Comparison of ENCODE assay signal across 19 cellular contexts in the genomic region with DNA sequence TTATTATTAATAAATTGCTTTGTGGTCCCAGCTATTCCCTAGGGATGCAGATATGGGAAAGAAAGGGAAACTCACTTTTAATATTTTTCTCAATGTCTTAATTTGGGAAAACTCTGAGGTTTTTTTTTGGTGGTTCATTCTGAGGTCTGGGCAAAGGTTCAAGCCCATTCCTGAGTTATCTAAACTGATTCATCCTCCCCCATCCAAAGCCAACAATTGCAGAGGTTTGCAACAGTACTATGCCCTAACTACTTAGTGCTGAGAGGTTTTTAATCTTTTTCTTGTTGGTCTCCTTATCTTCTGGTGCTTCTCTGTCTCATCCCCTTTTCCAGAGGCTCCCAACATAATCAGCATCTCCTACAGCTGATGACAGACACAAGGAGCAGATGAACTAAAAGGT.
DNase-seq lines count a peak whose midpoint lies in the region; ATAC-seq and TF ChIP-seq lines count a peak whose summit lies in the region.
"Had no signal": no experiment of that assay in that cellular context is flagged by ENCODE, and none has a peak within 500 bp of the region (broad histone marks: within the 10 kb centered on the region; RNA-seq: fewer than 3 reads in every experiment).

No MANE protein-coding gene starts in this region.

- no peaks in the 10 kb centered on the region for H3K4me1 Mint-ChIP-seq in stimulated activated naive B cell treated with anti-CD40 and anti-IgM and Interleukin-4, amounts not matched to agents 10 μg/mL and 1 μg/mL and 100 μg/mL, for 72 hours

- H3K27ac Mint-ChIP-seq in stimulated activated naive B cell treated with anti-CD40 and anti-IgM and Interleukin-4, amounts not matched to agents 10 μg/mL and 1 μg/mL and 100 μg/mL, for 72 hours: no peak overlapping the region

- H3K9me3 Mint-ChIP-seq in stimulated activated naive B cell treated with anti-CD40 and anti-IgM and Interleukin-4, amounts not matched to agents 10 μg/mL and 1 μg/mL and 100 μg/mL, for 72 hours: no peaks in the 10 kb centered on the region

- H3K36me3 Mint-ChIP-seq in stimulated activated naive B cell treated with anti-CD40 and anti-IgM and Interleukin-4, amounts not matched to agents 10 μg/mL and 1 μg/mL and 100 μg/mL, for 72 hours: no peaks in the 10 kb centered on the region

- H3K36me3 ChIP-seq in tibial artery (no peaks in the 10 kb centered on the region), mucosa of descending colon (ENCODE audit: low read depth) (no peaks in the 10 kb centered on the region)
- H3K36me3 ChIP-seq: gastrocnemius medialis, suprapubic skin had no signal

- no peak overlapping the region for H3K27ac ChIP-seq in tibial artery
- H3K27ac ChIP-seq: gastrocnemius medialis, suprapubic skin had no signal

- DNase-seq in EL: peak; percentile 62
- peak; percentile 99 for DNase-seq in amniotic epithelial cell (ENCODE audit: low read depth)
- peak; percentile 21 to 67 for DNase-seq in foreskin fibroblast
- peak; percentile 19 for DNase-seq in renal cortical epithelial cell (ENCODE audit: low read depth)
- DNase-seq in tibial artery: no peak
- DNase-seq in activated effector memory CD4-positive, alpha-beta T cell treated with Interleukin-2 at 50 U/mL for 16 hours: no peak
- DNase-seq in stimulated activated naive B cell treated with anti-CD40 and anti-IgM and Interleukin-4, amounts not matched to agents 10 μg/mL and 1 μg/mL and 100 μg/mL, for 72 hours: no peak
- DNase-seq in mucosa of descending colon: no peak
- DNase-seq: activated CD4-positive, alpha-beta T cell treated with anti-CD3 and anti-CD28 coated beads, Interleukin-2, amount 50 U/mL, for 4 hours; amygdala; DMS79 treated with DMSO at 0.1 percent for 48 hours; effector CD4-positive, alpha-beta T cell; gastrocnemius medialis; NCI-H82; posterior cingulate gyrus; SIG-M5; T-helper 9 cell had no signal

- H3K4me3 ChIP-seq in foreskin fibroblast (ENCODE audit: low read depth in 1 of 2, low read length in 2 of 2): no peak overlapping the region
- H3K4me3 ChIP-seq in tibial artery: no peak overlapping the region
- no peak overlapping the region for H3K4me3 ChIP-seq in mucosa of descending colon
- H3K4me3 ChIP-seq: gastrocnemius medialis, GM12878, suprapubic skin had no signal

- intact Hi-C loops in tibial artery (cut with DNase I; ENCODE audit: low total_unique reads): no loop called here
- intact Hi-C loops in mucosa of descending colon (cut with DNase I, micrococcal nuclease): no loop called here

- TF ChIP-seq CTCF in foreskin fibroblast (IDR thresholded peaks at IDR 0.05; ENCODE audit: low read depth, low read length) (no peak), tibial artery (IDR thresholded peaks at IDR 0.05) (no peak), mucosa of descending colon (IDR thresholded peaks at IDR 0.05) (no peak)

- H3K4me3 Mint-ChIP-seq in stimulated activated naive B cell treated with anti-CD40 and anti-IgM and Interleukin-4, amounts not matched to agents 10 μg/mL and 1 μg/mL and 100 μg/mL, for 72 hours: no peak overlapping the region

- no peaks in the 10 kb centered on the region for H3K27me3 ChIP-seq in tibial artery
- H3K27me3 ChIP-seq: gastrocnemius medialis, suprapubic skin had no signal

- H3K4me1 ChIP-seq in tibial artery (peaks cover 0 to 36% (median 4%) of the 10 kb centered on the region in 4 donors), mucosa of descending colon (ENCODE audit: low read depth) (no peaks in the 10 kb centered on the region)
- H3K4me1 ChIP-seq: gastrocnemius medialis had no signal

- no peaks in the 10 kb centered on the region for H3K9me3 ChIP-seq in tibial artery
- no peaks in the 10 kb centered on the region for H3K9me3 ChIP-seq in mucosa of descending colon
- H3K9me3 ChIP-seq: gastrocnemius medialis, suprapubic skin had no signal

- no peaks in the 10 kb centered on the region for H3K27me3 Mint-ChIP-seq in stimulated activated naive B cell treated with anti-CD40 and anti-IgM and Interleukin-4, amounts not matched to agents 10 μg/mL and 1 μg/mL and 100 μg/mL, for 72 hours

- no peak for ATAC-seq in stimulated activated naive B cell treated with anti-CD40 and anti-IgM and Interleukin-4, amounts not matched to agents 10 μg/mL and 1 μg/mL and 100 μg/mL, for 72 hours (replicated peaks)
- ATAC-seq in mucosa of descending colon: no peak
- ATAC-seq: gastrocnemius medialis, GM12878 had no signal

Comparison
In these comparisons a context has a peak if more than half of its experiments do, and no peak if none do; other contexts are left out.
1. DNase-seq: peak in EL (single experiment), amniotic epithelial cell (single experiment), foreskin fibroblast (2 of 2) and renal cortical epithelial cell (single experiment); none in tibial artery (0 of 2), activated effector memory CD4-positive, alpha-beta T cell treated with Interleukin-2 at 50 U/mL for 16 hours (single experiment), stimulated activated naive B cell treated with anti-CD40 and anti-IgM and Interleukin-4, amounts not matched to agents 10 μg/mL and 1 μg/mL and 100 μg/mL, for 72 hours (single experiment) and mucosa of descending colon (0 of 3).